In genomic region chr12:80101126-80101525, GRCh38 we compare ENCODE assay signal across 1 cellular context.
TF ChIP-seq lines count a peak whose summit lies in the region.

No MANE protein-coding gene starts in this region.

TF ChIP-seq in SK-N-SH, 30 proteins besides CTCF, POLR2A, EP300 and RAD21 (continued from another document):
- no peak for TF ChIP-seq IRF3 (IDR thresholded peaks at IDR 0.05; ENCODE audit: low read depth, low read length)
